Comparison of ENCODE assay signal across 8 cellular contexts in genomic region chr2:84314250-84314649, GRCh38.
A peak's percentile ranks its signal among the peaks of the same experiment; 100 is the strongest.
DNase-seq lines count a peak whose midpoint lies in the region; ATAC-seq, FAIRE-seq and TF ChIP-seq lines count a peak whose summit lies in the region.
"Had no signal": no experiment of that assay in that cellular context is flagged by ENCODE, and none has a peak within 500 bp of the region (broad histone marks: within the 10 kb centered on the region; RNA-seq: fewer than 3 reads in every experiment).

No MANE protein-coding gene starts in this region.

- RAD21 ChIA-PET in HCT116 (lab: Charles Lee; ENCODE audit: low non-redundant PET in 1 of 2, low total read pairs in 2 of 2, uncharacterized antibody in 2 of 2, unreplicated experiment in 2 of 2) = no interaction called here

- 4% methylated on average over 6 of the region's 6 CpGs for WGBS in K562 (ENCODE audit: insufficient coverage, low coverage, missing lambda C conversion rate)

- H3K9me3 ChIP-seq in HCT116 (ENCODE audit: control insufficient read depth in 1 of 2, insufficient read depth in 1 of 2, low read depth in 1 of 2, low read length in 2 of 2) = no peaks in the 10 kb centered on the region
- no peaks in the 10 kb centered on the region for H3K9me3 ChIP-seq in Loucy (ENCODE audit: insufficient read depth, low read depth, low read length)
- H3K9me3 ChIP-seq in K562 (replicated peaks; ENCODE audit: control insufficient read depth, insufficient read depth, low read depth, low read length) = no peaks in the 10 kb centered on the region
- H3K9me3 ChIP-seq: A549 had no signal

- no peaks in the 10 kb centered on the region for H3K4me1 ChIP-seq in HCT116 (ENCODE audit: control insufficient read depth in 1 of 2, insufficient read depth in 2 of 2, low read length in 2 of 2)
- no peaks in the 10 kb centered on the region for H3K4me1 ChIP-seq in Loucy (ENCODE audit: insufficient read depth, low read length, poor library complexity, severe bottlenecking)
- no peaks in the 10 kb centered on the region for H3K4me1 ChIP-seq in K562 (replicated peaks in 1 of 2; ENCODE audit: control insufficient read depth in 2 of 2, insufficient read depth in 2 of 2, low read length in 2 of 2)
- H3K4me1 ChIP-seq: A549 had no signal

- H3F3A ChIP-seq in Loucy (ENCODE audit: low read depth) = no peaks in the 10 kb centered on the region

- H2AFZ ChIP-seq in HCT116 (ENCODE audit: low read depth, low read length, poor library complexity, severe bottlenecking) = peak overlapping the region; percentile 63
- peak overlapping the region; percentile 47; the same call in 1 of the 2 replicates for H2AFZ ChIP-seq in Loucy (ENCODE audit: low read length)
- no peak overlapping the region for H2AFZ ChIP-seq in K562 (ENCODE audit: low read depth, low read length)

- CTCF ChIA-PET in HCT116 (lab: Charles Lee) = interaction anchor here (1.2 to 1.9 kb wide), 7 partner anchors 10 to 611 kb away, joined by 3 to 13 read pairs (median 4); no protein-coding TSS in a partner anchor
- CTCF ChIA-PET in K562 (lab: Yijun Ruan, JAX; ENCODE audit: low intra/inter-chr PET ratio) = interaction anchor here (0.6 kb wide), 1 partner anchor 462 kb away, joined by 7 read pairs; no protein-coding TSS in a partner anchor

- H4K20me1 ChIP-seq in HCT116 (ENCODE audit: insufficient read depth) = no peaks in the 10 kb centered on the region
- H4K20me1 ChIP-seq in Loucy (ENCODE audit: insufficient read depth, low read length, poor library complexity, severe bottlenecking) = no peaks in the 10 kb centered on the region
- H4K20me1 ChIP-seq in K562 (replicated peaks; ENCODE audit: control insufficient read depth, insufficient read depth, low read length) = no peaks in the 10 kb centered on the region

- H3K4me3 ChIP-seq in HCT116 (replicated peaks in 1 of 2; ENCODE audit: low read depth in 1 of 2, low read length in 2 of 2) = no peak overlapping the region
- H3K4me3 ChIP-seq in Loucy (ENCODE audit: low read length, poor library complexity, severe bottlenecking) = no peak overlapping the region
- H3K4me3 ChIP-seq in K562 = no peak overlapping the region
- H3K4me3 ChIP-seq: A549 had no signal

- H3K9ac ChIP-seq in HCT116 (ENCODE audit: low read length) (no peak overlapping the region), Loucy (ENCODE audit: low read depth, low read length, poor library complexity, severe bottlenecking) (no peak overlapping the region), K562 (ENCODE audit: insufficient read depth in 1 of 2, low read depth in 2 of 2, low read length in 2 of 2) (no peak overlapping the region)

- no peaks in the 10 kb centered on the region for H3K9me1 ChIP-seq in K562 (ENCODE audit: control insufficient read depth, insufficient read depth, low read length)

- DNase-seq in HCT116 (ENCODE audit: low read depth, low spot score) = no peak
- DNase-seq in K562 (ENCODE audit: extremely low read depth in 1 of 4, low spot score in 3 of 4) = no peak
- no peak for DNase-seq in H54 (ENCODE audit: insufficient read length, low spot score)
- no peak for DNase-seq in activated CD4-positive, alpha-beta T cell treated with anti-CD3 and anti-CD28 coated beads, Interleukin-2, amount 50 U/mL, for 48 hours
- DNase-seq in GM19240 (ENCODE audit: insufficient read length, low spot score) = no peak
- DNase-seq: GF-D8 had no signal

- H3K36me3 ChIP-seq in HCT116 (ENCODE audit: control insufficient read depth in 1 of 2, insufficient read depth in 2 of 2, low read length in 2 of 2) = no peaks in the 10 kb centered on the region
- no peaks in the 10 kb centered on the region for H3K36me3 ChIP-seq in Loucy (ENCODE audit: insufficient read depth, low read length)
- H3K36me3 ChIP-seq in K562 (ENCODE audit: control insufficient read depth, insufficient read depth, low read length) = no peaks in the 10 kb centered on the region

- H3K27ac ChIP-seq in HCT116 (ENCODE audit: low read depth, low read length) (no peak overlapping the region), K562 (ENCODE audit: extremely low read depth, low read depth, low read length) (no peak overlapping the region)
- H3K27ac ChIP-seq: A549 had no signal

- BruUV-seq in HCT116 (replicated peaks; lab: Mats Ljungman, UMichigan) (no TSS peak), K562 (replicated peaks; lab: Mats Ljungman, UMichigan) (no TSS peak)

- FAIRE-seq in K562 (lab: Jason Lieb, UNC) (peak; percentile 56), H54 (lab: Jason Lieb, UNC) (no peak)

- no peak for TF ChIP-seq EP300 in K562 (IDR thresholded peaks at IDR 0.05; ENCODE audit: low read length)

- in situ Hi-C loops in K562 (cut with MboI) = no loop called here

- intact Hi-C loops in HCT116 (cut with micrococcal nuclease) = no loop called here
- intact Hi-C loops in K562 (cut with micrococcal nuclease) = no loop called here

- POLR2A ChIA-PET in HCT116 (lab: Charles Lee) = no interaction called here
- POLR2A ChIA-PET in K562 (lab: Yijun Ruan, JAX) = no interaction called here

- no peak for TF ChIP-seq CTCF in HCT116 (IDR thresholded peaks at IDR 0.05 in 2 of 3, conservative IDR thresholded peaks at IDR 0.05 in 1 of 3; ENCODE audit: borderline replicate concordance in 1 of 3, insufficient read depth in 1 of 3, low read depth in 2 of 3, low read length in 2 of 3)
- TF ChIP-seq CTCF in Loucy (conservative IDR thresholded peaks at IDR 0.05; ENCODE audit: low read length) = no peak
- no peak for TF ChIP-seq CTCF in K562 (IDR thresholded peaks at IDR 0.05 in 2 of 3, conservative IDR thresholded peaks at IDR 0.05 in 1 of 3; ENCODE audit: insufficient read depth in 2 of 3, low read depth in 1 of 3, low read length in 3 of 3)

- no peak overlapping the region for H3K4me2 ChIP-seq in HCT116 (ENCODE audit: low read length)
- H3K4me2 ChIP-seq in Loucy (ENCODE audit: low read depth, low read length, poor library complexity, severe bottlenecking) = no peak overlapping the region
- H3K4me2 ChIP-seq in K562 (ENCODE audit: insufficient read depth, low read length) = no peak overlapping the region
- H3K4me2 ChIP-seq: A549 had no signal

- ATAC-seq in HCT116 (no peak), K562 (no peak)

- no peak for TF ChIP-seq POLR2A in HCT116 (IDR thresholded peaks at IDR 0.05; ENCODE audit: borderline replicate concordance, extremely low read depth, insufficient read depth, insufficient read length)
- TF ChIP-seq POLR2A in K562 (conservative IDR thresholded peaks at IDR 0.05) = no peak
- no peak for TF ChIP-seq POLR2A in H54 (IDR thresholded peaks at IDR 0.05; ENCODE audit: low read depth, low read length)

- H3K9me2 ChIP-seq in HCT116 (ENCODE audit: insufficient read depth) (no peaks in the 10 kb centered on the region), Loucy (replicated peaks; ENCODE audit: low read depth, low read length) (no peaks in the 10 kb centered on the region)

- H3K79me2 ChIP-seq in HCT116 (ENCODE audit: insufficient read depth, low read length) (no peaks in the 10 kb centered on the region), Loucy (ENCODE audit: insufficient read depth, low read length) (no peaks in the 10 kb centered on the region), K562 (ENCODE audit: control insufficient read depth, insufficient read depth, low read length) (no peaks in the 10 kb centered on the region)

- TF ChIP-seq RAD21 in HCT116 (IDR thresholded peaks at IDR 0.05; ENCODE audit: low read depth) (no peak), K562 (CRISPR knock-in tag; conservative IDR thresholded peaks at IDR 0.05 in 1 of 2, IDR thresholded peaks at IDR 0.05 in 1 of 2) (no peak)

- H3K27me3 ChIP-seq in HCT116 (ENCODE audit: insufficient read depth, low read length) (no peaks in the 10 kb centered on the region), Loucy (ENCODE audit: insufficient read depth, low read length, poor library complexity, severe bottlenecking) (no peaks in the 10 kb centered on the region), K562 (ENCODE audit: control insufficient read depth in 2 of 2, insufficient read depth in 2 of 2, low read length in 2 of 2) (no peaks in the 10 kb centered on the region)

TF ChIP-seq in HCT116, 20 proteins besides CTCF, POLR2A, EP300 and RAD21 (continues in another document):
- TF ChIP-seq EZH2 (IDR thresholded peaks at IDR 0.05) (no peak), ATF3 (IDR thresholded peaks at IDR 0.05) (no peak)

TF ChIP-seq in K562, 482 proteins besides CTCF, POLR2A, EP300 and RAD21 (continues in another document):
- no peak for TF ChIP-seq ZNF384 (IDR thresholded peaks at IDR 0.05; ENCODE audit: low read depth, low read length)
- TF ChIP-seq TFE3 (CRISPR knock-in tag; IDR thresholded peaks at IDR 0.05) = no peak
- TF ChIP-seq SP2 (IDR thresholded peaks at IDR 0.05; ENCODE audit: extremely low read depth, low read depth, low read length, poor library complexity, severe bottlenecking) = no peak
- TF ChIP-seq CREB3 (tag; conservative IDR thresholded peaks at IDR 0.05; ENCODE audit: low read depth) = no peak
- TF ChIP-seq FUS (optimal IDR thresholded peaks at IDR 0.05; ENCODE audit: low read depth, low read length) = no peak
- no peak for TF ChIP-seq ZNF197 (CRISPR knock-in tag; IDR thresholded peaks at IDR 0.05; ENCODE audit: low read depth)
- TF ChIP-seq ZNF57 (CRISPR knock-in tag; IDR thresholded peaks at IDR 0.05) = no peak
